In the genomic region with DNA sequence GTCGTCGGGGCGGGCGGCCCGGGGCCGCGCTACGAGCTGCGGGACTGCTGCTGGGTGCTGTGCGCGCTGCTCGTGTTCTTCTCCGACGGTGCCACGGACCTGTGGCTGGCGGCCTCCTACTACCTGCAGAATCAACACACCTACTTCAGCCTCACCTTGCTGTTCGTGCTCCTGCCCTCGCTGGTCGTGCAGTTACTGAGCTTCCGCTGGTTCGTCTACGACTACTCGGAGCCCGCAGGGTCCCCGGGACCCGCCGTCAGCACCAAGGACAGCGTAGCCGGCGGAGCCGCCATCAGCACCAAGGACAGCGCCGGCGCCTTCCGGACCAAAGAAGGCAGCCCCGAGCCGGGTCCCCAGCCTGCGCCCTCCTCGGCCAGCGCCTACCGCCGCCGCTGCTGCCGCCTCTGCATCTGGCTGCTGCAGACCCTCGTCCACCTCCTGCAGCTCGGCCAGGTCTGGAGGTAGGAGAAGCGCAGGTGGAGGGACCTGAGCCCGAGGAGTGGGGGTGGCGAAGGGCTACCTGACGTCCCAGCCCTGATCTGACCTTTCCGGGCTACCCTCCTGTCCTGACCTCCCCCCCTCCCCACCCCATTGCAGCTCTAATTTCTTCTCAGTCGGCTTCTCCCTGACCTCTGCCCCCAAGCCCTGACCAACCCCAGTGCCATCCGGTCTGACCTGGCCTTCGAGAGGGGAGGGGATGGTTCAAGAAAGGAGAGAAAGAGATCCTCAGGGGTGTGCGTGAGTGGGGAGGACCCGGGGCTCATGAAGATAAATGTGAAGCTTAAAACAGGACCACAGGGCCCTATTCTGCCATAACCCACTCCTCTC, we compare ENCODE assay signal across 8 cellular contexts. TPM values are rescaled to one million over a fixed set of nuclear protein-coding genes. Genes with fewer than 3 reads are reported as not detected.
DNase-seq lines count a peak whose midpoint lies in the region; ATAC-seq and TF ChIP-seq lines count a peak whose summit lies in the region.

No MANE protein-coding gene starts in this region.

- POLR2A ChIA-PET in A673 (lab: Charles Lee; ENCODE audit: low non-redundant PET) (no interaction called here), PC-3 (lab: Charles Lee; ENCODE audit: unreplicated experiment) (no interaction called here)
- POLR2A ChIA-PET in naive thymus-derived CD4-positive, alpha-beta T cell (lab: Charles Lee): no interaction called here

- ATAC-seq in GM19468 (IDR thresholded peaks at IDR 0.05; ENCODE audit: extremely low read depth, unreplicated experiment) (peak; percentile 39), PC-3 (peak; percentile 68), GM18873 (IDR thresholded peaks at IDR 0.05; ENCODE audit: low FRiP score, unreplicated experiment) (no peak)
- peak; percentile 98 for ATAC-seq in naive thymus-derived CD4-positive, alpha-beta T cell

- TF ChIP-seq CTCF in A673 (conservative IDR thresholded peaks at IDR 0.05; ENCODE audit: low read depth, low read length): no peak
- TF ChIP-seq CTCF in PC-3 (conservative IDR thresholded peaks at IDR 0.05; ENCODE audit: low read depth, low read length): no peak
- no peak for TF ChIP-seq CTCF in fibroblast of mammary gland (conservative IDR thresholded peaks at IDR 0.05; ENCODE audit: control insufficient read depth, insufficient read depth, low read depth, low read length)

- H2AFZ ChIP-seq in PC-3 (ENCODE audit: low read length): no peak overlapping the region

- no peak overlapping the region for H3K9ac ChIP-seq in PC-3 (ENCODE audit: low read length)

- no peaks in the 10 kb centered on the region for H3F3A ChIP-seq in PC-3 (ENCODE audit: low read length, unreplicated experiment)

- H3K9me3 ChIP-seq in A673 (ENCODE audit: low read depth, low read length, poor library complexity, severe bottlenecking) (no peaks in the 10 kb centered on the region), PC-3 (ENCODE audit: low read length) (no peaks in the 10 kb centered on the region)
- H3K9me3 ChIP-seq in naive thymus-derived CD4-positive, alpha-beta T cell (ENCODE audit: control insufficient read depth in 2 of 3, low read length in 3 of 3): no peaks in the 10 kb centered on the region

- H3K27me3 ChIP-seq in A673 (replicated peaks; ENCODE audit: insufficient read depth, low read depth, low read length, poor library complexity) (peaks cover 69% of the 10 kb centered on the region), PC-3 (ENCODE audit: low read length) (peaks cover 76% of the 10 kb centered on the region)
- H3K27me3 ChIP-seq in naive thymus-derived CD4-positive, alpha-beta T cell (ENCODE audit: control insufficient read depth in 2 of 2, insufficient read depth in 2 of 2, low read length in 2 of 2): peaks cover 4 to 5% of the 10 kb centered on the region in 2 donors

- intact Hi-C loops in A673 (cut with micrococcal nuclease; ENCODE audit: unreplicated experiment): no loop called here
- intact Hi-C loops in PC-3 (cut with micrococcal nuclease): no loop called here
- intact Hi-C loops in naive thymus-derived CD4-positive, alpha-beta T cell (cut with micrococcal nuclease): loop anchor here (1.0 kb wide), 2 partner anchors 16 to 107 kb away; a partner anchor contains a TSS

- peak overlapping the region in 3 of 9 donors; percentile 46 to 75 (median 57) for H3K27ac Mint-ChIP-seq in naive thymus-derived CD4-positive, alpha-beta T cell

- H3K4me1 ChIP-seq in A673 (ENCODE audit: insufficient read depth, low read length, poor library complexity, severe bottlenecking) (no peaks in the 10 kb centered on the region), PC-3 (ENCODE audit: insufficient read depth, low read length) (no peaks in the 10 kb centered on the region)
- no peaks in the 10 kb centered on the region for H3K4me1 ChIP-seq in naive thymus-derived CD4-positive, alpha-beta T cell (ENCODE audit: control insufficient read depth in 2 of 2, insufficient read depth in 2 of 2, low read length in 2 of 2)

- H3K27ac ChIP-seq in A673 (ENCODE audit: low read depth, low read length, poor library complexity, severe bottlenecking) (no peak overlapping the region), PC-3 (ENCODE audit: low read length) (no peak overlapping the region)
- H3K27ac ChIP-seq in naive thymus-derived CD4-positive, alpha-beta T cell (ENCODE audit: low read depth, low read length): no peak overlapping the region

- peak; percentile 79 for DNase-seq in A673 (ENCODE audit: low spot score)
- DNase-seq in PC-3: peak; percentile 61
- peak; percentile 67 for DNase-seq in activated T-helper 1 cell treated with Interleukin-2 at 50 U/mL for 16 hours (ENCODE audit: low read depth)
- DNase-seq in fibroblast of mammary gland (ENCODE audit: low read depth): peak; percentile 41
- DNase-seq in naive thymus-derived CD4-positive, alpha-beta T cell: peak; percentile 74 to 93 (median 85)
- DNase-seq in stimulated activated CD8-positive, alpha-beta memory T cell treated with anti-CD3 and anti-CD28 coated beads, Interleukin-7, amount 100 ng/mL, for 48 hours (ENCODE audit: extremely low read depth in 1 of 2, low read depth in 1 of 2): peak; percentile 47

- peaks cover 0 to 9% (median 9%) of the 10 kb centered on the region in 7 donors for H3K4me1 Mint-ChIP-seq in naive thymus-derived CD4-positive, alpha-beta T cell

- no peaks in the 10 kb centered on the region for H4K20me1 ChIP-seq in PC-3 (ENCODE audit: low read length)

- H3K4me3 ChIP-seq in A673 (ENCODE audit: low read depth, low read length, poor library complexity, severe bottlenecking): no peak overlapping the region
- H3K4me3 ChIP-seq in PC-3 (ENCODE audit: low read length): no peak overlapping the region
- H3K4me3 ChIP-seq in fibroblast of mammary gland (ENCODE audit: control insufficient read depth, low read depth, low read length): no peak overlapping the region
- H3K4me3 ChIP-seq in naive thymus-derived CD4-positive, alpha-beta T cell (ENCODE audit: low read length): no peak overlapping the region

- peaks cover 0 to 12% (median 1%) of the 10 kb centered on the region in 11 donors for H3K9me3 Mint-ChIP-seq in naive thymus-derived CD4-positive, alpha-beta T cell

- CTCF ChIA-PET in A673 (lab: Charles Lee): no interaction called here
- CTCF ChIA-PET in PC-3 (lab: Charles Lee): no interaction called here
- CTCF ChIA-PET in naive thymus-derived CD4-positive, alpha-beta T cell (lab: Charles Lee): no interaction called here

- peaks cover 46 to 81% (median 60%) of the 10 kb centered on the region in 5 donors for H3K27me3 Mint-ChIP-seq in naive thymus-derived CD4-positive, alpha-beta T cell

- BruUV-seq in A673 (replicated peaks; lab: Mats Ljungman, UMichigan): no TSS peak
- no TSS peak for BruUV-seq in PC-3 (replicated peaks; lab: Mats Ljungman, UMichigan)

- H3K36me3 Mint-ChIP-seq in naive thymus-derived CD4-positive, alpha-beta T cell: peaks cover 0 to 5% (median 0%) of the 10 kb centered on the region in 5 donors

- H3K36me3 ChIP-seq in A673 (ENCODE audit: insufficient read depth, low read length, poor library complexity, severe bottlenecking): no peaks in the 10 kb centered on the region
- no peaks in the 10 kb centered on the region for H3K36me3 ChIP-seq in PC-3 (ENCODE audit: low read depth, low read length)
- no peaks in the 10 kb centered on the region for H3K36me3 ChIP-seq in naive thymus-derived CD4-positive, alpha-beta T cell (ENCODE audit: control insufficient read depth in 2 of 3, insufficient read depth in 3 of 3, low read length in 3 of 3)

- H3K4me2 ChIP-seq in PC-3 (ENCODE audit: low read length): no peak overlapping the region

- no peaks in the 10 kb centered on the region for H3K9me2 ChIP-seq in PC-3 (replicated peaks; ENCODE audit: low read length)

- peak overlapping the region; percentile 83 to 91 (median 88) for H3K4me3 Mint-ChIP-seq in naive thymus-derived CD4-positive, alpha-beta T cell

- H3K79me2 ChIP-seq in PC-3 (ENCODE audit: low read length): no peaks in the 10 kb centered on the region

RNA-seq across cellular contexts. Expression of a gene that starts 0.6 kb away (rescaled TPM):
- total RNA-seq in A673 (2021) (0.04 TPM in 1 of 2 replicates, not detected in the other), PC-3 (2014; rRNA removed) (not detected in 2 replicates)
- total RNA-seq in naive thymus-derived CD4-positive, alpha-beta T cell: under 1 TPM in 1 of 5 experiments, not detected in 4; 0.05 TPM
- not detected for polyA plus RNA-seq in naive thymus-derived CD4-positive, alpha-beta T cell

RNA-seq across cellular contexts. Expression of a gene that starts 16.7 kb away (rescaled TPM):
- total RNA-seq in A673 (2021): 18.7 and 24.3 TPM in 2 replicates
- 11.7 and 12.3 TPM in 2 replicates for total RNA-seq in PC-3 (2014; rRNA removed)
- total RNA-seq in naive thymus-derived CD4-positive, alpha-beta T cell: 10 to 100 TPM in 3 of 5 experiments, 1 to 10 TPM in 2; 7.5 to 13.6 (median 11.4) TPM
- polyA plus RNA-seq in naive thymus-derived CD4-positive, alpha-beta T cell: 10 to 100 TPM; 13.8 to 25.0 TPM

RNA-seq across cellular contexts. Expression of a gene that starts 41.7 kb away (rescaled TPM):
- total RNA-seq in A673 (2021): 0.22 TPM in 1 of 2 replicates, not detected in the other
- not detected in 2 replicates for total RNA-seq in PC-3 (2014; rRNA removed)
- not detected for total RNA-seq in naive thymus-derived CD4-positive, alpha-beta T cell
- polyA plus RNA-seq in naive thymus-derived CD4-positive, alpha-beta T cell: not detected

Comparison
In these comparisons a context has a peak if more than half of its experiments do, and no peak if none do; other contexts are left out.
1. intact Hi-C loops: an anchor here in naive thymus-derived CD4-positive, alpha-beta T cell (1.0 kb wide); none called in A673 and PC-3.